Comparison of ENCODE assay signal across 1 cellular context in the genomic region with DNA sequence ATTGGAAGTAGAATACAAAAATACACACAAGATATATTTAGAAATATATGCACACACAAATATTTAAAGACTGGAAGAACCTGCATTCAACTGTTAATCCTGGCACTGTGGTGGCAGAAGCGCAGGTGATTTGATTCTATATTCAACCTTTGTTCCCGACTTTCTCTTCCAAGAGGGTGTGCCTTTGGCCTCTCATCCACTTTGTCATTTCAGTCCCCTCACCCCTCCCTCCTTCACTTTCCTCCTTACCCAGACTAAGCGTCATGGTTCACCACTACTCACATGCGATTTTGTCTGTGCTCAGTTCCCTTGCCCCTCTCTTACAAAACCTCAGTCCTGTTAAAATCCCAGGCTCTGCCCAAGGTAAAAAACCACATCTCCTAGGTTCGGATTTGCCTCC.
TF ChIP-seq lines count a peak whose summit lies in the region.

No MANE protein-coding gene starts in this region.

TF ChIP-seq in GM23338, 12 proteins besides CTCF, POLR2A, EP300 and RAD21 (continued from another document):
- TF ChIP-seq ZNF462 (CRISPR knock-in tag; IDR thresholded peaks at IDR 0.05): no peak
- TF ChIP-seq NANOG (IDR thresholded peaks at IDR 0.05; ENCODE audit: borderline replicate concordance): no peak
- no peak for TF ChIP-seq JUNB (IDR thresholded peaks at IDR 0.05; ENCODE audit: unreplicated experiment)
- TF ChIP-seq ZNF331 (CRISPR knock-in tag; IDR thresholded peaks at IDR 0.05; ENCODE audit: low read depth): no peak
- TF ChIP-seq EZH2phosphoT487 (IDR thresholded peaks at IDR 0.05; ENCODE audit: unreplicated experiment): no peak
- no peak for TF ChIP-seq ZNF114 (CRISPR knock-in tag; IDR thresholded peaks at IDR 0.05)
- TF ChIP-seq, protein P1, sequence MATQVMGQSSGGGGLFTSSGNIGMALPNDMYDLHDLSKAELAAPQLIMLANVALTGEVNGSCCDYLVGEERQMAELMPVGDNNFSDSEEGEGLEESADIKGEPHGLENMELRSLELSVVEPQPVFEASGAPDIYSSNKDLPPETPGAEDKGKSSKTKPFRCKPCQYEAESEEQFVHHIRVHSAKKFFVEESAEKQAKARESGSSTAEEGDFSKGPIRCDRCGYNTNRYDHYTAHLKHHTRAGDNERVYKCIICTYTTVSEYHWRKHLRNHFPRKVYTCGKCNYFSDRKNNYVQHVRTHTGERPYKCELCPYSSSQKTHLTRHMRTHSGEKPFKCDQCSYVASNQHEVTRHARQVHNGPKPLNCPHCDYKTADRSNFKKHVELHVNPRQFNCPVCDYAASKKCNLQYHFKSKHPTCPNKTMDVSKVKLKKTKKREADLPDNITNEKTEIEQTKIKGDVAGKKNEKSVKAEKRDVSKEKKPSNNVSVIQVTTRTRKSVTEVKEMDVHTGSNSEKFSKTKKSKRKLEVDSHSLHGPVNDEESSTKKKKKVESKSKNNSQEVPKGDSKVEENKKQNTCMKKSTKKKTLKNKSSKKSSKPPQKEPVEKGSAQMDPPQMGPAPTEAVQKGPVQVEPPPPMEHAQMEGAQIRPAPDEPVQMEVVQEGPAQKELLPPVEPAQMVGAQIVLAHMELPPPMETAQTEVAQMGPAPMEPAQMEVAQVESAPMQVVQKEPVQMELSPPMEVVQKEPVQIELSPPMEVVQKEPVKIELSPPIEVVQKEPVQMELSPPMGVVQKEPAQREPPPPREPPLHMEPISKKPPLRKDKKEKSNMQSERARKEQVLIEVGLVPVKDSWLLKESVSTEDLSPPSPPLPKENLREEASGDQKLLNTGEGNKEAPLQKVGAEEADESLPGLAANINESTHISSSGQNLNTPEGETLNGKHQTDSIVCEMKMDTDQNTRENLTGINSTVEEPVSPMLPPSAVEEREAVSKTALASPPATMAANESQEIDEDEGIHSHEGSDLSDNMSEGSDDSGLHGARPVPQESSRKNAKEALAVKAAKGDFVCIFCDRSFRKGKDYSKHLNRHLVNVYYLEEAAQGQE (IDR thresholded peaks at IDR 0.05; ENCODE audit: unreplicated experiment): no peak
- no peak for TF ChIP-seq CREB1 (CRISPR knock-in tag; IDR thresholded peaks at IDR 0.05; ENCODE audit: low read depth)
- TF ChIP-seq, protein P2, sequence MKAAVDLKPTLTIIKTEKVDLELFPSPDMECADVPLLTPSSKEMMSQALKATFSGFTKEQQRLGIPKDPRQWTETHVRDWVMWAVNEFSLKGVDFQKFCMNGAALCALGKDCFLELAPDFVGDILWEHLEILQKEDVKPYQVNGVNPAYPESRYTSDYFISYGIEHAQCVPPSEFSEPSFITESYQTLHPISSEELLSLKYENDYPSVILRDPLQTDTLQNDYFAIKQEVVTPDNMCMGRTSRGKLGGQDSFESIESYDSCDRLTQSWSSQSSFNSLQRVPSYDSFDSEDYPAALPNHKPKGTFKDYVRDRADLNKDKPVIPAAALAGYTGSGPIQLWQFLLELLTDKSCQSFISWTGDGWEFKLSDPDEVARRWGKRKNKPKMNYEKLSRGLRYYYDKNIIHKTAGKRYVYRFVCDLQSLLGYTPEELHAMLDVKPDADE (IDR thresholded peaks at IDR 0.05): no peak
- TF ChIP-seq POLR2AphosphoS5 (IDR thresholded peaks at IDR 0.05; ENCODE audit: low read depth): no peak
- TF ChIP-seq EZH2 (IDR thresholded peaks at IDR 0.05; ENCODE audit: low read depth, unreplicated experiment): no peak
